Comparison of ENCODE assay signal across 14 cellular contexts in genomic region chr16:72845322-72846020, GRCh38.
"Had no signal": no experiment of that assay in that cellular context is flagged by ENCODE, and none has a peak within 500 bp of the region (broad histone marks: within the 10 kb centered on the region; RNA-seq: fewer than 3 reads in every experiment).

No MANE protein-coding gene starts in this region.

- H3K4me3 ChIP-seq: left lung, spleen, upper lobe of left lung had no signal

- H3K27me3 ChIP-seq: left lung, upper lobe of left lung had no signal

- H3K4me3 Mint-ChIP-seq: activated T-helper 1 cell treated with anti-CD3 and anti-CD28 coated beads, Interleukin-12 subunit alpha, Interleukin-12 subunit beta, Interleukin-2, Interleukin-4 antibody, amounts not matched to agents 30 ng/mL and 10 ng/mL and 1 ng/mL, durations not matched to agents 14 hours and 24 hours and 36 hours; dendritic cell treated with granulocyte-macrophage colony-stimulating factor and Interleukin-4, amounts not matched to agents 40 ng/mL and 50 ng/mL, for 4 days had no signal

- H3K9me3 ChIP-seq: left lung, spleen, upper lobe of left lung had no signal

- H3K9me3 Mint-ChIP-seq: activated T-helper 1 cell treated with anti-CD3 and anti-CD28 coated beads, Interleukin-12 subunit alpha, Interleukin-12 subunit beta, Interleukin-2, Interleukin-4 antibody, amounts not matched to agents 30 ng/mL and 10 ng/mL and 1 ng/mL, durations not matched to agents 14 hours and 24 hours and 36 hours; dendritic cell treated with granulocyte-macrophage colony-stimulating factor and Interleukin-4, amounts not matched to agents 40 ng/mL and 50 ng/mL, for 4 days; memory B cell had no signal

- DNase-seq: activated naive CD4-positive, alpha-beta T cell treated with Interleukin-2 at 50 U/mL for 16 hours; central memory CD4-positive, alpha-beta T cell; left lung; posterior cingulate gyrus; right cardiac atrium; spleen; stimulated activated CD4-positive, alpha-beta T cell treated with anti-CD3 and anti-CD28 coated beads, Interleukin-2, amount 100 ng/mL, for 24 hours; stimulated activated naive CD4-positive, alpha-beta T cell; substantia nigra; T-helper 9 cell had no signal

- H3K27ac Mint-ChIP-seq: activated T-helper 1 cell treated with anti-CD3 and anti-CD28 coated beads, Interleukin-12 subunit alpha, Interleukin-12 subunit beta, Interleukin-2, Interleukin-4 antibody, amounts not matched to agents 30 ng/mL and 10 ng/mL and 1 ng/mL, durations not matched to agents 14 hours and 24 hours and 36 hours; dendritic cell treated with granulocyte-macrophage colony-stimulating factor and Interleukin-4, amounts not matched to agents 40 ng/mL and 50 ng/mL, for 4 days; memory B cell had no signal

- ATAC-seq: left lung, right cardiac atrium had no signal

- H3K36me3 ChIP-seq: left lung, spleen, upper lobe of left lung had no signal

- H3K27ac ChIP-seq: left lung, spleen, upper lobe of left lung had no signal
